In the genomic region with DNA sequence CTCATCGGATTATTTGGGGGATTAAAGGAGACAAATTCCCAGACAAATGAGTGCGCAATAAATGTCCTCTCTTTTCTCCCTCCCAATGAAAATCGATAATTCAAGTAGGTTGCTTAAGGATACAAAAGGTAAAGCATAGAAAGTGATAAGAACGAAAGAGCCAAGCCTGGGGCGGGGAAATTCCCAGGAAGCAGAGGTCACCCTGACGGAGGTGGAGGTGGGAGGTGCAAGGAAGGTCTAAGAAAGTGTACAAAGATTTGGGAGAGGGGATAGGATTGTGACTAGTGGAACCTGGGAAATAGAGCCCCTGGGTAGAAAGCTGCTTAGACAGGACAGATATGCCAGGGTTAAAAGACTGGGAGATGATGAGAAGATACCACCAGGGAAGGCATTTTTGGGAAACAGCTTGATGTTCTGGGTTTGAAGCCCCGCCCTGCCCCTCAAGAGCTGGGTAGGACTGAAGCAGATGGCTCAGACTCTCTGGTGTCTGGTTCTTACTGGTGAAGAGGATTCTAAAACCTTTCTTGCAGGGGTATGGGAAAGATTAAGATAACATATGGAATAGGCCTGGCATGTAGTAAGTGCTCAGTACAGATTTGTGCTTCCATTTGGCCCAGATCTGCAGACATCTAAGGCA, we compare ENCODE assay signal across 9 cellular contexts. TPM values are rescaled to one million over a fixed set of nuclear protein-coding genes. Genes with fewer than 3 reads are reported as not detected.
DNase-seq lines count a peak whose midpoint lies in the region; ATAC-seq and TF ChIP-seq lines count a peak whose summit lies in the region.
"Had no signal": no experiment of that assay in that cellular context is flagged by ENCODE, and none has a peak within 500 bp of the region (broad histone marks: within the 10 kb centered on the region; RNA-seq: fewer than 3 reads in every experiment).

No MANE protein-coding gene starts in this region.

- H3K27me3 Mint-ChIP-seq in GM23338 (ENCODE audit: insufficient read depth, low read depth, poor library complexity) (peaks cover 27% of the 10 kb centered on the region), endothelial cell (ENCODE audit: unreplicated experiment) (peaks cover 5% of the 10 kb centered on the region), chondrocyte (ENCODE audit: low read depth) (no peaks in the 10 kb centered on the region)

- peaks cover 36% of the 10 kb centered on the region for H3K79me2 ChIP-seq in GM23338 (replicated peaks; ENCODE audit: insufficient read depth)

- H3K4me2 ChIP-seq in GM23338, result peak overlapping the region; percentile 82

- H4K20me1 ChIP-seq in GM23338 (replicated peaks; ENCODE audit: insufficient read depth), result peaks cover 12% of the 10 kb centered on the region

- no peak for TF ChIP-seq CTCF in GM23338 (conservative IDR thresholded peaks at IDR 0.05; ENCODE audit: low read depth in 2 of 2)
- no peak for TF ChIP-seq CTCF in endothelial cell (IDR thresholded peaks at IDR 0.05; ENCODE audit: unreplicated experiment)
- TF ChIP-seq CTCF in psoas muscle (IDR thresholded peaks at IDR 0.05), result no peak
- no peak for TF ChIP-seq CTCF in chondrocyte (IDR thresholded peaks at IDR 0.05)

- H3K4me3 Mint-ChIP-seq in GM23338, result peak overlapping the region; percentile 81
- peak overlapping the region; percentile 83 for H3K4me3 Mint-ChIP-seq in endothelial cell (ENCODE audit: unreplicated experiment)
- H3K4me3 Mint-ChIP-seq in chondrocyte (ENCODE audit: unreplicated experiment), result no peak overlapping the region

- 55 to 70% (median 62%) methylated on average over 7 of the region's 7 CpGs for WGBS in psoas muscle, 3 donors

- H3K27ac Mint-ChIP-seq in GM23338 (no peak overlapping the region), endothelial cell (ENCODE audit: unreplicated experiment) (no peak overlapping the region), chondrocyte (ENCODE audit: unreplicated experiment) (no peak overlapping the region)

- H3K9me3 ChIP-seq in psoas muscle, result no peaks in the 10 kb centered on the region

- H3K36me3 ChIP-seq in GM23338 (ENCODE audit: insufficient read depth) (no peaks in the 10 kb centered on the region), psoas muscle (ENCODE audit: insufficient read depth in 1 of 2, low read depth in 1 of 2) (no peaks in the 10 kb centered on the region)

- ATAC-seq in GM23338 (no peak), psoas muscle (no peak)

- peaks cover 3% of the 10 kb centered on the region; the same call in 1 of the 2 replicates for H3K9me2 ChIP-seq in GM23338 (ENCODE audit: insufficient read depth)

- H3K4me3 ChIP-seq in GM23338 (peak overlapping the region; percentile 97), psoas muscle (peak overlapping the region; percentile 74)
- H3K4me3 ChIP-seq: K562 had no signal

- H3K36me3 Mint-ChIP-seq in GM23338 (ENCODE audit: low read depth) (no peaks in the 10 kb centered on the region; the same call in 1 of the 3 replicates), endothelial cell (ENCODE audit: low read depth, unreplicated experiment) (peaks cover 11% of the 10 kb centered on the region), chondrocyte (ENCODE audit: low read depth) (no peaks in the 10 kb centered on the region)

- no peaks in the 10 kb centered on the region for H3F3A ChIP-seq in GM23338 (replicated peaks; ENCODE audit: low read depth)

- peaks cover 28% of the 10 kb centered on the region for H3K4me1 Mint-ChIP-seq in GM23338
- H3K4me1 Mint-ChIP-seq in endothelial cell (ENCODE audit: unreplicated experiment), result peaks cover 13% of the 10 kb centered on the region
- H3K4me1 Mint-ChIP-seq in chondrocyte (ENCODE audit: low read depth), result peaks cover 26% of the 10 kb centered on the region

- H3K27me3 ChIP-seq in GM23338 (ENCODE audit: insufficient read depth), result no peaks in the 10 kb centered on the region
- no peaks in the 10 kb centered on the region for H3K27me3 ChIP-seq in psoas muscle (ENCODE audit: insufficient read depth in 3 of 3, low read length in 2 of 3)

- no peak for DNase-seq in GM23338 (ENCODE audit: low spot score)
- peak; percentile 90 for DNase-seq in NCI-H82 treated with DMSO at 0.1 percent for 48 hours (lab: John Stamatoyannopoulos, UW; ENCODE audit: unreplicated experiment)
- DNase-seq in endothelial cell (ENCODE audit: low spot score), result no peak
- no peak for DNase-seq in psoas muscle
- DNase-seq in RKO (ENCODE audit: low spot score), result no peak
- no peak for DNase-seq in chondrocyte (ENCODE audit: low spot score)
- no peak for DNase-seq in NCI-H1092 treated with DMSO at 0.1 percent for 48 hours (lab: John Stamatoyannopoulos, UW)
- DNase-seq: activated gamma-delta T cell treated with Interleukin-2 at 50 U/mL for 16 hours had no signal

- intact Hi-C loops in psoas muscle (cut with DNase I), result no loop called here

- H2AFZ ChIP-seq in GM23338, result peak overlapping the region; percentile 100

- H3K27ac ChIP-seq in GM23338 (ENCODE audit: low read depth), result no peak overlapping the region
- H3K27ac ChIP-seq in psoas muscle, result no peak overlapping the region

- H3K4me1 ChIP-seq in GM23338 (ENCODE audit: insufficient read depth) (peaks cover 20% of the 10 kb centered on the region), psoas muscle (peaks cover 16% of the 10 kb centered on the region)

- H3K9me3 Mint-ChIP-seq in GM23338, result no peaks in the 10 kb centered on the region
- no peaks in the 10 kb centered on the region for H3K9me3 Mint-ChIP-seq in endothelial cell (ENCODE audit: unreplicated experiment)
- no peaks in the 10 kb centered on the region for H3K9me3 Mint-ChIP-seq in chondrocyte (ENCODE audit: low read depth)

TF ChIP-seq in GM23338, 12 proteins besides CTCF, POLR2A, EP300 and RAD21:
- TF ChIP-seq EZH2 (IDR thresholded peaks at IDR 0.05; ENCODE audit: low read depth, unreplicated experiment), result no peak
- no peak for TF ChIP-seq EZH2phosphoT487 (IDR thresholded peaks at IDR 0.05; ENCODE audit: unreplicated experiment)
- TF ChIP-seq NANOG (IDR thresholded peaks at IDR 0.05; ENCODE audit: borderline replicate concordance), result no peak

RNA-seq across cellular contexts. Expression of gene KLHL25, which starts 1.1 kb away (rescaled TPM):
- total RNA-seq in GM23338 (2014; rRNA removed; shearing (Covaris generic)), result 28.5 and 38.3 TPM in 2 replicates
- 5.2 and 5.8 TPM in 2 replicates for polyA plus RNA-seq in GM23338 (2016; fragmentation: Nextera tagmentation; extraction: Ambion mirVana)
- total RNA-seq in endothelial cell (ENCODE audit: unreplicated experiment), result 7.4 TPM
- 10 to 100 TPM in 2 of 4 donors, 1 to 10 TPM in 2; 5.5 to 15.7 (median 10.6) TPM for total RNA-seq in psoas muscle
- 10 to 100 TPM in 1 of 3 donors, 1 to 10 TPM in 2; 3.8 to 12.1 (median 6.8) TPM for polyA plus RNA-seq in psoas muscle
- total RNA-seq in chondrocyte, result 3.4 to 3.8 TPM (median 3.4 TPM) in 3 replicates
